Comparison of ENCODE assay signal across 8 cellular contexts in genomic region chrX:39577976-39578962, GRCh38.
DNase-seq lines count a peak whose midpoint lies in the region; ATAC-seq and TF ChIP-seq lines count a peak whose summit lies in the region.

No MANE protein-coding gene starts in this region.

- H3K9me3 Mint-ChIP-seq in activated naive CD8-positive, alpha-beta T cell (ENCODE audit: low read depth): no peaks in the 10 kb centered on the region
- H3K9me3 Mint-ChIP-seq in HFFc6 (no peaks in the 10 kb centered on the region), glutamatergic neuron (ENCODE audit: unreplicated experiment) (no peaks in the 10 kb centered on the region)

- TF ChIP-seq CTCF in HFFc6 (IDR thresholded peaks at IDR 0.05): no peak
- TF ChIP-seq CTCF in glutamatergic neuron (IDR thresholded peaks at IDR 0.05; ENCODE audit: partially characterized antibody, unreplicated experiment): no peak

- DNase-seq in NCI-H526 (lab: John Stamatoyannopoulos, UW) (peak; percentile 24 to 68), HFFc6 (no peak), HPDE6-E6E7 (ENCODE audit: extremely low spot score) (no peak), glutamatergic neuron (no peak)
- peak; percentile 36 to 43 for DNase-seq in stimulated activated CD8-positive, alpha-beta memory T cell treated with anti-CD3 and anti-CD28 coated beads, Interleukin-2, amount 100 ng/mL, for 48 hours (ENCODE audit: low read depth in 2 of 2)

- no peaks in the 10 kb centered on the region for H3K36me3 Mint-ChIP-seq in activated naive CD8-positive, alpha-beta T cell
- H3K36me3 Mint-ChIP-seq in HFFc6 (ENCODE audit: low read depth) (no peaks in the 10 kb centered on the region), glutamatergic neuron (ENCODE audit: unreplicated experiment) (no peaks in the 10 kb centered on the region)

- ATAC-seq in GM18505 (IDR thresholded peaks at IDR 0.05; ENCODE audit: unreplicated experiment) (peak; percentile 95), HG02588 (IDR thresholded peaks at IDR 0.05; ENCODE audit: unreplicated experiment) (peak; percentile 98)

- peak overlapping the region; percentile 72 for H3K27ac Mint-ChIP-seq in activated naive CD8-positive, alpha-beta T cell
- H3K27ac Mint-ChIP-seq in HFFc6 (no peak overlapping the region), glutamatergic neuron (ENCODE audit: unreplicated experiment) (no peak overlapping the region)

- no peak for TF ChIP-seq POLR2A in GM18505 (IDR thresholded peaks at IDR 0.05; ENCODE audit: borderline replicate concordance, extremely low read depth, insufficient read depth, insufficient read length)

- H3K4me3 Mint-ChIP-seq in activated naive CD8-positive, alpha-beta T cell: peak overlapping the region; percentile 74
- H3K4me3 Mint-ChIP-seq in HFFc6: no peak overlapping the region
- H3K4me3 Mint-ChIP-seq in glutamatergic neuron (ENCODE audit: unreplicated experiment): no peak overlapping the region

- peaks cover 15% of the 10 kb centered on the region for H3K4me1 Mint-ChIP-seq in activated naive CD8-positive, alpha-beta T cell (ENCODE audit: low read depth)
- H3K4me1 Mint-ChIP-seq in HFFc6 (ENCODE audit: low read depth): peaks cover 11% of the 10 kb centered on the region; the same call in 1 of the 2 replicates
- H3K4me1 Mint-ChIP-seq in glutamatergic neuron (ENCODE audit: low read depth, unreplicated experiment): peaks cover 20% of the 10 kb centered on the region

- no peaks in the 10 kb centered on the region for H3K27me3 Mint-ChIP-seq in activated naive CD8-positive, alpha-beta T cell
- H3K27me3 Mint-ChIP-seq in HFFc6 (ENCODE audit: insufficient read depth) (peaks cover 4% of the 10 kb centered on the region), glutamatergic neuron (ENCODE audit: unreplicated experiment) (no peaks in the 10 kb centered on the region)

Comparison
In these comparisons a context has a peak if more than half of its experiments do, and no peak if none do; other contexts are left out.
1. DNase-seq: peak in NCI-H526 (2 of 2) and stimulated activated CD8-positive, alpha-beta memory T cell treated with anti-CD3 and anti-CD28 coated beads, Interleukin-2, amount 100 ng/mL, for 48 hours (2 of 2); none in HFFc6 (single experiment), HPDE6-E6E7 (single experiment) and glutamatergic neuron (single experiment).